ENCODE assay signal across 8 cellular contexts in genomic region chr2:23794234-23794633, GRCh38.
"Had no signal": no experiment of that assay in that cellular context is flagged by ENCODE, and none has a peak within 500 bp of the region (broad histone marks: within the 10 kb centered on the region; RNA-seq: fewer than 3 reads in every experiment).

No MANE protein-coding gene starts in this region.

- H3K27ac ChIP-seq: GM23248 had no signal

- H2AFZ ChIP-seq: GM23248 had no signal

- H3K9ac ChIP-seq: GM23248 had no signal

- FAIRE-seq: HTR-8/SVneo had no signal

- H3K9me3 ChIP-seq: HAP-1 had no signal

- ATAC-seq: HCT116 had no signal

- H3K4me3 ChIP-seq: GM23248, HAP-1 had no signal

- H3K36me3 ChIP-seq: HAP-1 had no signal

- DNase-seq: GM23248, GOT3, H7, HFFc6, KG1 had no signal
